1 cellular context compared by ENCODE assay signal in the genomic region with DNA sequence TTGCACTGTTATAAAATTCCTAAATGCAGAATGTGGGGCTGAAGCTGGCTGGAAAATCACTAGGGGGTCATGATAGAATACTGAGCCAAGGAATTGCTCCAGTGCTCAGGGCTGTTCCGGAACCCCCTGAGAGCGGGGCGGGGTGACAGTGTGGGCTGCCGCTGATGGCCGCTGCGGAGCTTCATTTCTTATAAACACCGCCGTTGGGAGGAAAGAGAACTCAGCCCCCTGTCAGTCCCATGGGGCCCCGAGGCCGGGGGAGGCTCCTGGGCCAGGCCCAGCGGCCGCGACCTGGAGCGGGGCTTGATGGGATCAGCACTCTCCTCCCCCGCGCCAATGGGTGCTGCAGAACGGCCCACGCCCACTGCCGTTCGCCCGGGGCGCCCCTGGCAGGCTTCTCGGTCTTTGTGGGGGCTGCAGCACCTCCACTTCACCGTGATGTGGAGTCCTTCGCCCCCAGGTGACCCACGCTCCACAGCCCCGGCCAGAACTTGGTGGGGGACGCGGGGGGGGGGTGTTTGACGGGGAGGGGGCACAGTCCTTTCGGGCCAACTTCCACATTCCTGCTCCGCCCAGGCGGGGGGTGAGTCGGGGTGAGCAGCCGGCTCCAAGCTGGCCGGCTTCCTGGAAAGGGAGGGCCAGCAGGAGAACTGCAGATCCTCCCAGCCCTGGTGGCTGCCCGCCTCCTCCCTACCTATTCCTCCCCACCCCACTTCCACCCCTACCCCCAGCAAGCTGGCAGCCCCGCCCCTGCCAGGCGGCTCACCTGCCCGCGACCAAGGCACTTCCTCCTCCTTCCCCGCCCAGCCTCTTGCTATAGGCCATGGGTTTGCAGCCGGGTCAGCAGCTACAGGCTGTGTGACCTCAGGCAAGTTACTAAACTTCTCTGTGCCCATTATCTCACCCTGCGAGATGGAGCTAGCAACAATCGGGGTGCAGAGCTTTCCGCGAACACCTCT.
TF ChIP-seq lines count a peak whose summit lies in the region.

No MANE protein-coding gene starts in this region.

TF ChIP-seq in HEK293, 187 proteins besides CTCF, POLR2A, EP300 and RAD21 (continued from another document):
- TF ChIP-seq, protein P1, sequence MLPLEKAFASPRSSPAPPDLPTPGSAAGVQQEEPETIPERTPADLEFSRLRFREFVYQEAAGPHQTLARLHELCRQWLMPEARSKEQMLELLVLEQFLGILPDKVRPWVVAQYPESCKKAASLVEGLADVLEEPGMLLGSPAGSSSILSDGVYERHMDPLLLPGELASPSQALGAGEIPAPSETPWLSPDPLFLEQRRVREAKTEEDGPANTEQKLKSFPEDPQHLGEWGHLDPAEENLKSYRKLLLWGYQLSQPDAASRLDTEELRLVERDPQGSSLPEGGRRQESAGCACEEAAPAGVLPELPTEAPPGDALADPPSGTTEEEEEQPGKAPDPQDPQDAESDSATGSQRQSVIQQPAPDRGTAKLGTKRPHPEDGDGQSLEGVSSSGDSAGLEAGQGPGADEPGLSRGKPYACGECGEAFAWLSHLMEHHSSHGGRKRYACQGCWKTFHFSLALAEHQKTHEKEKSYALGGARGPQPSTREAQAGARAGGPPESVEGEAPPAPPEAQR (tag by site-specific recombination; IDR thresholded peaks at IDR 0.05): no peak
- TF ChIP-seq KLF7 (tag by site-specific recombination; IDR thresholded peaks at IDR 0.05; ENCODE audit: borderline replicate concordance): peak; percentile 49; the same call in 1 of the 2 replicates
- TF ChIP-seq ZNF560 (tag by site-specific recombination; IDR thresholded peaks at IDR 0.05; ENCODE audit: borderline replicate concordance): no peak
- TF ChIP-seq ZNF843 (tag by site-specific recombination; IDR thresholded peaks at IDR 0.05): no peak; the same call in 1 of the 2 replicates
- no peak for TF ChIP-seq ZNF830 (tag by site-specific recombination; IDR thresholded peaks at IDR 0.05; ENCODE audit: low read depth)
- no peak for TF ChIP-seq ZNF791 (tag by site-specific recombination; IDR thresholded peaks at IDR 0.05)
- TF ChIP-seq KLF8 (tag by site-specific recombination; IDR thresholded peaks at IDR 0.05): peak; percentile 54
- TF ChIP-seq ZNF76 (tag by site-specific recombination; IDR thresholded peaks at IDR 0.05; ENCODE audit: borderline replicate concordance, low read depth): peak; percentile 91
- TF ChIP-seq ZNF571 (tag by site-specific recombination; IDR thresholded peaks at IDR 0.05): no peak
- TF ChIP-seq, protein P2, sequence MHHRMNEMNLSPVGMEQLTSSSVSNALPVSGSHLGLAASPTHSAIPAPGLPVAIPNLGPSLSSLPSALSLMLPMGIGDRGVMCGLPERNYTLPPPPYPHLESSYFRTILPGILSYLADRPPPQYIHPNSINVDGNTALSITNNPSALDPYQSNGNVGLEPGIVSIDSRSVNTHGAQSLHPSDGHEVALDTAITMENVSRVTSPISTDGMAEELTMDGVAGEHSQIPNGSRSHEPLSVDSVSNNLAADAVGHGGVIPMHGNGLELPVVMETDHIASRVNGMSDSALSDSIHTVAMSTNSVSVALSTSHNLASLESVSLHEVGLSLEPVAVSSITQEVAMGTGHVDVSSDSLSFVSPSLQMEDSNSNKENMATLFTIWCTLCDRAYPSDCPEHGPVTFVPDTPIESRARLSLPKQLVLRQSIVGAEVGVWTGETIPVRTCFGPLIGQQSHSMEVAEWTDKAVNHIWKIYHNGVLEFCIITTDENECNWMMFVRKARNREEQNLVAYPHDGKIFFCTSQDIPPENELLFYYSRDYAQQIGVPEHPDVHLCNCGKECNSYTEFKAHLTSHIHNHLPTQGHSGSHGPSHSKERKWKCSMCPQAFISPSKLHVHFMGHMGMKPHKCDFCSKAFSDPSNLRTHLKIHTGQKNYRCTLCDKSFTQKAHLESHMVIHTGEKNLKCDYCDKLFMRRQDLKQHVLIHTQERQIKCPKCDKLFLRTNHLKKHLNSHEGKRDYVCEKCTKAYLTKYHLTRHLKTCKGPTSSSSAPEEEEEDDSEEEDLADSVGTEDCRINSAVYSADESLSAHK (tag by site-specific recombination; IDR thresholded peaks at IDR 0.05): no peak
- TF ChIP-seq ZNF660 (tag by site-specific recombination; IDR thresholded peaks at IDR 0.05): no peak
- no peak for TF ChIP-seq REPIN1 (tag by site-specific recombination; IDR thresholded peaks at IDR 0.05; ENCODE audit: low read depth)
- TF ChIP-seq, protein P3, sequence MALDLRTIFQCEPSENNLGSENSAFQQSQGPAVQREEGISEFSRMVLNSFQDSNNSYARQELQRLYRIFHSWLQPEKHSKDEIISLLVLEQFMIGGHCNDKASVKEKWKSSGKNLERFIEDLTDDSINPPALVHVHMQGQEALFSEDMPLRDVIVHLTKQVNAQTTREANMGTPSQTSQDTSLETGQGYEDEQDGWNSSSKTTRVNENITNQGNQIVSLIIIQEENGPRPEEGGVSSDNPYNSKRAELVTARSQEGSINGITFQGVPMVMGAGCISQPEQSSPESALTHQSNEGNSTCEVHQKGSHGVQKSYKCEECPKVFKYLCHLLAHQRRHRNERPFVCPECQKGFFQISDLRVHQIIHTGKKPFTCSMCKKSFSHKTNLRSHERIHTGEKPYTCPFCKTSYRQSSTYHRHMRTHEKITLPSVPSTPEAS (tag by site-specific recombination; IDR thresholded peaks at IDR 0.05): no peak; the same call in 1 of the 2 replicates
- no peak for TF ChIP-seq ZNF658 (tag by site-specific recombination; IDR thresholded peaks at IDR 0.05)
- peak; percentile 34; the same call in 1 of the 2 replicates for TF ChIP-seq KLF16 (tag by site-specific recombination; IDR thresholded peaks at IDR 0.05)
- TF ChIP-seq, protein P4, sequence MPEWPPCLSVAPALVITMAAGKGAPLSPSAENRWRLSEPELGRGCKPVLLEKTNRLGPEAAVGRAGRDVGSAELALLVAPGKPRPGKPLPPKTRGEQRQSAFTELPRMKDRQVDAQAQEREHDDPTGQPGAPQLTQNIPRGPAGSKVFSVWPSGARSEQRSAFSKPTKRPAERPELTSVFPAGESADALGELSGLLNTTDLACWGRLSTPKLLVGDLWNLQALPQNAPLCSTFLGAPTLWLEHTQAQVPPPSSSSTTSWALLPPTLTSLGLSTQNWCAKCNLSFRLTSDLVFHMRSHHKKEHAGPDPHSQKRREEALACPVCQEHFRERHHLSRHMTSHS (tag by site-specific recombination; IDR thresholded peaks at IDR 0.05): no peak
- TF ChIP-seq ZNF16 (tag by site-specific recombination; IDR thresholded peaks at IDR 0.05; ENCODE audit: low read depth): no peak
- peak; percentile 89 for TF ChIP-seq ZBTB20 (tag by site-specific recombination; IDR thresholded peaks at IDR 0.05)
- no peak for TF ChIP-seq ZBTB21 (tag by site-specific recombination; IDR thresholded peaks at IDR 0.05)
- TF ChIP-seq, protein P5, sequence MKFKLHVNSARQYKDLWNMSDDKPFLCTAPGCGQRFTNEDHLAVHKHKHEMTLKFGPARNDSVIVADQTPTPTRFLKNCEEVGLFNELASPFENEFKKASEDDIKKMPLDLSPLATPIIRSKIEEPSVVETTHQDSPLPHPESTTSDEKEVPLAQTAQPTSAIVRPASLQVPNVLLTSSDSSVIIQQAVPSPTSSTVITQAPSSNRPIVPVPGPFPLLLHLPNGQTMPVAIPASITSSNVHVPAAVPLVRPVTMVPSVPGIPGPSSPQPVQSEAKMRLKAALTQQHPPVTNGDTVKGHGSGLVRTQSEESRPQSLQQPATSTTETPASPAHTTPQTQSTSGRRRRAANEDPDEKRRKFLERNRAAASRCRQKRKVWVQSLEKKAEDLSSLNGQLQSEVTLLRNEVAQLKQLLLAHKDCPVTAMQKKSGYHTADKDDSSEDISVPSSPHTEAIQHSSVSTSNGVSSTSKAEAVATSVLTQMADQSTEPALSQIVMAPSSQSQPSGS (tag by site-specific recombination; IDR thresholded peaks at IDR 0.05; ENCODE audit: low read depth): no peak
- no peak for TF ChIP-seq ZNF654 (tag by site-specific recombination; IDR thresholded peaks at IDR 0.05; ENCODE audit: low read depth)
- no peak for TF ChIP-seq ZNF175 (tag by site-specific recombination; IDR thresholded peaks at IDR 0.05)
- TF ChIP-seq ZNF112 (tag by site-specific recombination; IDR thresholded peaks at IDR 0.05): no peak
- TF ChIP-seq ZNF366 (tag by site-specific recombination; conservative IDR thresholded peaks at IDR 0.05): no peak; the same call in none of the 2 replicates
- TF ChIP-seq ZNF239 (tag by site-specific recombination; IDR thresholded peaks at IDR 0.05): no peak
- TF ChIP-seq, protein P6, sequence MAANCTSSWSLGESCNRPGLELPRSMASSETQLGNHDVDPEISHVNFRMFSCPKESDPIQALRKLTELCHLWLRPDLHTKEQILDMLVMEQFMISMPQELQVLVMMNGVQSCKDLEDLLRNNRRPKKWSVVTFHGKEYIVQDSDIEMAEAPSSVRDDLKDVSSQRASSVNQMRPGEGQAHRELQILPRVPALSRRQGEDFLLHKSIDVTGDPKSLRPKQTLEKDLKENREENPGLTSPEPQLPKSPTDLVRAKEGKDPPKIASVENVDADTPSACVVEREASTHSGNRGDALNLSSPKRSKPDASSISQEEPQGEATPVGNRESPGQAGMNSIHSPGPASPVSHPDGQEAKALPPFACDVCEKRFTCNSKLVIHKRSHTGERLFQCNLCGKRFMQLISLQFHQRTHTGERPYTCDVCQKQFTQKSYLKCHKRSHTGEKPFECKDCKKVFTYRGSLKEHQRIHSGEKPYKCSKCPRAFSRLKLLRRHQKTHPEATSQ (tag by site-specific recombination; IDR thresholded peaks at IDR 0.05): no peak
- no peak for TF ChIP-seq ZFP37 (tag by site-specific recombination; IDR thresholded peaks at IDR 0.05)
- TF ChIP-seq ZNF423 (tag by site-specific recombination; IDR thresholded peaks at IDR 0.05): peak; percentile 97
- TF ChIP-seq GLI2 (tag by site-specific recombination; IDR thresholded peaks at IDR 0.05; ENCODE audit: borderline replicate concordance, low read depth): no peak
- TF ChIP-seq OVOL3 (tag by site-specific recombination; IDR thresholded peaks at IDR 0.05): no peak
- TF ChIP-seq, protein P7, sequence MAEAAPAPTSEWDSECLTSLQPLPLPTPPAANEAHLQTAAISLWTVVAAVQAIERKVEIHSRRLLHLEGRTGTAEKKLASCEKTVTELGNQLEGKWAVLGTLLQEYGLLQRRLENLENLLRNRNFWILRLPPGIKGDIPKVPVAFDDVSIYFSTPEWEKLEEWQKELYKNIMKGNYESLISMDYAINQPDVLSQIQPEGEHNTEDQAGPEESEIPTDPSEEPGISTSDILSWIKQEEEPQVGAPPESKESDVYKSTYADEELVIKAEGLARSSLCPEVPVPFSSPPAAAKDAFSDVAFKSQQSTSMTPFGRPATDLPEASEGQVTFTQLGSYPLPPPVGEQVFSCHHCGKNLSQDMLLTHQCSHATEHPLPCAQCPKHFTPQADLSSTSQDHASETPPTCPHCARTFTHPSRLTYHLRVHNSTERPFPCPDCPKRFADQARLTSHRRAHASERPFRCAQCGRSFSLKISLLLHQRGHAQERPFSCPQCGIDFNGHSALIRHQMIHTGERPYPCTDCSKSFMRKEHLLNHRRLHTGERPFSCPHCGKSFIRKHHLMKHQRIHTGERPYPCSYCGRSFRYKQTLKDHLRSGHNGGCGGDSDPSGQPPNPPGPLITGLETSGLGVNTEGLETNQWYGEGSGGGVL (tag by site-specific recombination; IDR thresholded peaks at IDR 0.05): peak; percentile 90
- no peak for TF ChIP-seq ZNF433 (tag by site-specific recombination; IDR thresholded peaks at IDR 0.05; ENCODE audit: low read depth)
- TF ChIP-seq ZNF768 (tag by site-specific recombination; IDR thresholded peaks at IDR 0.05): peak; percentile 99
- TF ChIP-seq ZNF335 (tag by site-specific recombination; conservative IDR thresholded peaks at IDR 0.05): no peak; the same call in 1 of the 2 replicates
- 0 out of 2 replicates have a peak, but pooled peaks have one; percentile 15 for TF ChIP-seq ZNF677 (tag by site-specific recombination; IDR thresholded peaks at IDR 0.05)
- TF ChIP-seq, protein P8, sequence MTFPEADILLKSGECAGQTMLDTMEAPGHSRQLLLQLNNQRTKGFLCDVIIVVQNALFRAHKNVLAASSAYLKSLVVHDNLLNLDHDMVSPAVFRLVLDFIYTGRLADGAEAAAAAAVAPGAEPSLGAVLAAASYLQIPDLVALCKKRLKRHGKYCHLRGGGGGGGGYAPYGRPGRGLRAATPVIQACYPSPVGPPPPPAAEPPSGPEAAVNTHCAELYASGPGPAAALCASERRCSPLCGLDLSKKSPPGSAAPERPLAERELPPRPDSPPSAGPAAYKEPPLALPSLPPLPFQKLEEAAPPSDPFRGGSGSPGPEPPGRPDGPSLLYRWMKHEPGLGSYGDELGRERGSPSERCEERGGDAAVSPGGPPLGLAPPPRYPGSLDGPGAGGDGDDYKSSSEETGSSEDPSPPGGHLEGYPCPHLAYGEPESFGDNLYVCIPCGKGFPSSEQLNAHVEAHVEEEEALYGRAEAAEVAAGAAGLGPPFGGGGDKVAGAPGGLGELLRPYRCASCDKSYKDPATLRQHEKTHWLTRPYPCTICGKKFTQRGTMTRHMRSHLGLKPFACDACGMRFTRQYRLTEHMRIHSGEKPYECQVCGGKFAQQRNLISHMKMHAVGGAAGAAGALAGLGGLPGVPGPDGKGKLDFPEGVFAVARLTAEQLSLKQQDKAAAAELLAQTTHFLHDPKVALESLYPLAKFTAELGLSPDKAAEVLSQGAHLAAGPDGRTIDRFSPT (tag by site-specific recombination; IDR thresholded peaks at IDR 0.05): 0 out of 2 replicates have a peak, but pooled peaks have one; percentile 23
- TF ChIP-seq ZNF670 (tag by site-specific recombination; IDR thresholded peaks at IDR 0.05; ENCODE audit: low read depth): no peak
- TF ChIP-seq ZNF561 (tag by site-specific recombination; IDR thresholded peaks at IDR 0.05; ENCODE audit: borderline replicate concordance): peak; percentile 65; the same call in 1 of the 2 replicates
- TF ChIP-seq, protein P9, sequence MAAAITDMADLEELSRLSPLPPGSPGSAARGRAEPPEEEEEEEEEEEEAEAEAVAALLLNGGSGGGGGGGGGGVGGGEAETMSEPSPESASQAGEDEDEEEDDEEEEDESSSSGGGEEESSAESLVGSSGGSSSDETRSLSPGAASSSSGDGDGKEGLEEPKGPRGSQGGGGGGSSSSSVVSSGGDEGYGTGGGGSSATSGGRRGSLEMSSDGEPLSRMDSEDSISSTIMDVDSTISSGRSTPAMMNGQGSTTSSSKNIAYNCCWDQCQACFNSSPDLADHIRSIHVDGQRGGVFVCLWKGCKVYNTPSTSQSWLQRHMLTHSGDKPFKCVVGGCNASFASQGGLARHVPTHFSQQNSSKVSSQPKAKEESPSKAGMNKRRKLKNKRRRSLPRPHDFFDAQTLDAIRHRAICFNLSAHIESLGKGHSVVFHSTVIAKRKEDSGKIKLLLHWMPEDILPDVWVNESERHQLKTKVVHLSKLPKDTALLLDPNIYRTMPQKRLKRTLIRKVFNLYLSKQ (tag by site-specific recombination; IDR thresholded peaks at IDR 0.05; ENCODE audit: borderline replicate concordance): no peak
- TF ChIP-seq ZNF133 (tag by site-specific recombination; IDR thresholded peaks at IDR 0.05): no peak
